1 cellular context compared by ENCODE assay signal in the genomic region with DNA sequence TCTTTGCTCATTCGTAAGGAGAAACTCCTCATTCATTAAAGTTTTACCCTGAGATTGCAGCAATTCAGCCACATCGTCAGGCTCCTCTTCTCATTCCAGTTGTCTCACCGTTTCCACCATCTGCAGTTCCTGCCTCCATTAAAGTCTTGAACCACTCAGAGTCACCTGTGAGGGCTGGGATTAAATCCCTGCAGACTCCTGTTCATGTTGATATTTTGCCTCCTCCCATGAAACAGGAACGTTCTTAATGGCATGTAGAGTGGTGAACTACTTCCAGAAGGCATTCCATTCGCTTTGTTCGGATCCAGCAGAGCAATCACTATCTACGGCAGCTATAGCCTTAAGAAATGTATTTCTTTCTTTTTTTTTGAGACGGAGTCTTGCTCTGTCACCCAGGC.
TF ChIP-seq lines count a peak whose summit lies in the region.

No MANE protein-coding gene starts in this region.

TF ChIP-seq in GM23338, 12 proteins besides CTCF, POLR2A, EP300 and RAD21 (continued from another document):
- TF ChIP-seq, protein P1, sequence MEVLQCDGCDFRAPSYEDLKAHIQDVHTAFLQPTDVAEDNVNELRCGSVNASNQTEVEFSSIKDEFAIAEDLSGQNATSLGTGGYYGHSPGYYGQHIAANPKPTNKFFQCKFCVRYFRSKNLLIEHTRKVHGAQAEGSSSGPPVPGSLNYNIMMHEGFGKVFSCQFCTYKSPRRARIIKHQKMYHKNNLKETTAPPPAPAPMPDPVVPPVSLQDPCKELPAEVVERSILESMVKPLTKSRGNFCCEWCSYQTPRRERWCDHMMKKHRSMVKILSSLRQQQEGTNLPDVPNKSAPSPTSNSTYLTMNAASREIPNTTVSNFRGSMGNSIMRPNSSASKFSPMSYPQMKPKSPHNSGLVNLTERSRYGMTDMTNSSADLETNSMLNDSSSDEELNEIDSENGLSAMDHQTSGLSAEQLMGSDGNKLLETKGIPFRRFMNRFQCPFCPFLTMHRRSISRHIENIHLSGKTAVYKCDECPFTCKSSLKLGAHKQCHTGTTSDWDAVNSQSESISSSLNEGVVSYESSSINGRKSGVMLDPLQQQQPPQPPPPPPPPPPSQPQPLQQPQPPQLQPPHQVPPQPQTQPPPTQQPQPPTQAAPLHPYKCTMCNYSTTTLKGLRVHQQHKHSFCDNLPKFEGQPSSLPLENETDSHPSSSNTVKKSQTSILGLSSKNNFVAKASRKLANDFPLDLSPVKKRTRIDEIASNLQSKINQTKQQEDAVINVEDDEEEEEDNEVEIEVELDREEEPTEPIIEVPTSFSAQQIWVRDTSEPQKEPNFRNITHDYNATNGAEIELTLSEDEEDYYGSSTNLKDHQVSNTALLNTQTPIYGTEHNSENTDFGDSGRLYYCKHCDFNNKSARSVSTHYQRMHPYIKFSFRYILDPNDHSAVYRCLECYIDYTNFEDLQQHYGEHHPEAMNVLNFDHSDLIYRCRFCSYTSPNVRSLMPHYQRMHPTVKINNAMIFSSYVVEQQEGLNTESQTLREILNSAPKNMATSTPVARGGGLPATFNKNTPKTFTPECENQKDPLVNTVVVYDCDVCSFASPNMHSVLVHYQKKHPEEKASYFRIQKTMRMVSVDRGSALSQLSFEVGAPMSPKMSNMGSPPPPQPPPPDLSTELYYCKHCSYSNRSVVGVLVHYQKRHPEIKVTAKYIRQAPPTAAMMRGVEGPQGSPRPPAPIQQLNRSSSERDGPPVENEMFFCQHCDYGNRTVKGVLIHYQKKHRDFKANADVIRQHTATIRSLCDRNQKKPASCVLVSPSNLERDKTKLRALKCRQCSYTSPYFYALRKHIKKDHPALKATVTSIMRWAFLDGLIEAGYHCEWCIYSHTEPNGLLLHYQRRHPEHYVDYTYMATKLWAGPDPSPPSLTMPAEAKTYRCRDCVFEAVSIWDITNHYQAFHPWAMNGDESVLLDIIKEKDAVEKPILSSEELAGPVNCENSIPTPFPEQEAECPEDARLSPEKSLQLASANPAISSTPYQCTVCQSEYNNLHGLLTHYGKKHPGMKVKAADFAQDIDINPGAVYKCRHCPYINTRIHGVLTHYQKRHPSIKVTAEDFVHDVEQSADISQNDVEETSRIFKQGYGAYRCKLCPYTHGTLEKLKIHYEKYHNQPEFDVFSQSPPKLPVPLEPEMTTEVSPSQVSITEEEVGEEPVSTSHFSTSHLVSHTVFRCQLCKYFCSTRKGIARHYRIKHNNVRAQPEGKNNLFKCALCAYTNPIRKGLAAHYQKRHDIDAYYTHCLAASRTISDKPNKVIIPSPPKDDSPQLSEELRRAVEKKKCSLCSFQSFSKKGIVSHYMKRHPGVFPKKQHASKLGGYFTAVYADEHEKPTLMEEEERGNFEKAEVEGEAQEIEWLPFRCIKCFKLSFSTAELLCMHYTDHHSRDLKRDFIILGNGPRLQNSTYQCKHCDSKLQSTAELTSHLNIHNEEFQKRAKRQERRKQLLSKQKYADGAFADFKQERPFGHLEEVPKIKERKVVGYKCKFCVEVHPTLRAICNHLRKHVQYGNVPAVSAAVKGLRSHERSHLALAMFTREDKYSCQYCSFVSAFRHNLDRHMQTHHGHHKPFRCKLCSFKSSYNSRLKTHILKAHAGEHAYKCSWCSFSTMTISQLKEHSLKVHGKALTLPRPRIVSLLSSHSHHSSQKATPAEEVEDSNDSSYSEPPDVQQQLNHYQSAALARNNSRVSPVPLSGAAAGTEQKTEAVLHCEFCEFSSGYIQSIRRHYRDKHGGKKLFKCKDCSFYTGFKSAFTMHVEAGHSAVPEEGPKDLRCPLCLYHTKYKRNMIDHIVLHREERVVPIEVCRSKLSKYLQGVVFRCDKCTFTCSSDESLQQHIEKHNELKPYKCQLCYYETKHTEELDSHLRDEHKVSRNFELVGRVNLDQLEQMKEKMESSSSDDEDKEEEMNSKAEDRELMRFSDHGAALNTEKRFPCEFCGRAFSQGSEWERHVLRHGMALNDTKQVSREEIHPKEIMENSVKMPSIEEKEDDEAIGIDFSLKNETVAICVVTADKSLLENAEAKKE (CRISPR knock-in tag; IDR thresholded peaks at IDR 0.05): no peak
- TF ChIP-seq ZNF114 (CRISPR knock-in tag; IDR thresholded peaks at IDR 0.05): no peak
TF ChIP-seq in GM23338: peak in this region for 0.
